Comparison of ENCODE assay signal across 33 cellular contexts in genomic region chr6:115832186-115832585, GRCh38.
DNase-seq lines count a peak whose midpoint lies in the region; ATAC-seq and TF ChIP-seq lines count a peak whose summit lies in the region.
"Had no signal": no experiment of that assay in that cellular context is flagged by ENCODE, and none has a peak within 500 bp of the region (broad histone marks: within the 10 kb centered on the region; RNA-seq: fewer than 3 reads in every experiment).

No MANE protein-coding gene starts in this region.

- CTCF ChIA-PET in HEK293 (lab: Yijun Ruan, JAX), result interaction anchor here (1.0 kb wide), 1 partner anchor 1852 kb away, joined by 3 read pairs; no protein-coding TSS in a partner anchor
- CTCF ChIA-PET in HEK293T (lab: Yijun Ruan, JAX), result no interaction called here

- H3K36me3 ChIP-seq in HEK293 (ENCODE audit: control insufficient read depth in 2 of 2, insufficient read depth in 1 of 2, low read length in 2 of 2), result no peaks in the 10 kb centered on the region
- H3K36me3 ChIP-seq: BE2C; BLaER1; BLaER1 treated with 17β-estradiol and CSF1 and Interleukin-3, amounts not matched to agents 10 nM and 100 nM had no signal

- no peak overlapping the region for H3K4me3 ChIP-seq in HEK293 (ENCODE audit: low read depth, low read length)
- H3K4me3 ChIP-seq: A549; BLaER1; BLaER1 treated with 17β-estradiol and CSF1 and Interleukin-3, amounts not matched to agents 10 nM and 100 nM had no signal

- no peak for TF ChIP-seq CTCF in HEK293 (tag by site-specific recombination; IDR thresholded peaks at IDR 0.05)

- POLR2A ChIA-PET in HEK293 (lab: Yijun Ruan, JAX) (no interaction called here), HEK293T (lab: Yijun Ruan, JAX) (no interaction called here)

- no peak overlapping the region for H3K27ac ChIP-seq in HEK293 (ENCODE audit: extremely low read depth, low read depth, low read length)
- H3K27ac ChIP-seq: 22Rv1; A549; BLaER1; BLaER1 treated with 17β-estradiol and CSF1 and Interleukin-3, amounts not matched to agents 10 nM and 100 nM; C4-2B had no signal

- H3K4me1 ChIP-seq in HEK293 (ENCODE audit: control insufficient read depth, insufficient read depth, low read length), result peaks cover 3% of the 10 kb centered on the region
- H3K4me1 ChIP-seq: A549; BE2C; BLaER1; BLaER1 treated with 17β-estradiol and CSF1 and Interleukin-3, amounts not matched to agents 10 nM and 100 nM had no signal

- ATAC-seq in GM19463 (IDR thresholded peaks at IDR 0.05; ENCODE audit: unreplicated experiment), result no peak
- ATAC-seq: A549; CD8-positive, alpha-beta T cell had no signal

- no peaks in the 10 kb centered on the region for H3K9me3 ChIP-seq in HEK293 (ENCODE audit: control insufficient read depth, insufficient read depth, low read depth, low read length)
- H3K9me3 ChIP-seq: A549, BE2C, Caco-2 had no signal

- DNase-seq in HEK293T (ENCODE audit: extremely low spot score) (peak; percentile 20), NCI-H69 (lab: John Stamatoyannopoulos, UW) (peak; percentile 68), left kidney (ENCODE audit: low read depth, low spot score) (peak; percentile 27), RKO (ENCODE audit: low spot score) (no peak), COLO668 (lab: John Stamatoyannopoulos, UW; ENCODE audit: unreplicated experiment) (no peak), cerebellar nuclear complex (lab: John Stamatoyannopoulos, UW) (no peak)
- DNase-seq: 8988T; ACHN; AML-193; BE2C; C1 segment of cervical spinal cord; Caco-2; Calu3; CD4-positive, alpha-beta memory T cell; CD4-positive, alpha-beta T cell; CD4-positive, CD25-positive, alpha-beta regulatory T cell; CD8-positive, alpha-beta memory T cell; CD8-positive, alpha-beta T cell; COR-L47; DMS 273 treated with DMSO at 0.1 percent for 48 hours; DMS153; DMS53; DMS79; DMS79 treated with DMSO at 0.1 percent for 48 hours; DND-41; EL had no signal

TF ChIP-seq in HEK293, 187 proteins besides CTCF, POLR2A, EP300 and RAD21:
- TF ChIP-seq ZNF561 (tag by site-specific recombination; IDR thresholded peaks at IDR 0.05; ENCODE audit: borderline replicate concordance) (0 out of 2 replicates have a peak, but pooled peaks have one; percentile 40), ZNF274 (IDR thresholded peaks at IDR 0.05; ENCODE audit: low read length) (no peak), ZNF274 (tag by site-specific recombination; IDR thresholded peaks at IDR 0.05; ENCODE audit: borderline replicate concordance) (no peak), FEZF1 (tag by site-specific recombination; IDR thresholded peaks at IDR 0.05) (peak; percentile 17; the same call in 1 of the 2 replicates), WT1 (tag by site-specific recombination; IDR thresholded peaks at IDR 0.05) (peak; percentile 77)

TF ChIP-seq in HEK293T, 16 proteins besides CTCF, POLR2A, EP300 and RAD21:
- TF ChIP-seq PKNOX1 (IDR thresholded peaks at IDR 0.05) (peak; percentile 94), FOXK2 (IDR thresholded peaks at IDR 0.05) (no peak)

Comparison
In these comparisons a context has a peak if more than half of its experiments do, and no peak if none do; other contexts are left out.
1. DNase-seq: peak in HEK293T (single experiment), NCI-H69 (single experiment) and left kidney (single experiment); none in RKO (single experiment), COLO668 (single experiment) and cerebellar nuclear complex (0 of 2).